9 cellular contexts compared by ENCODE assay signal in the genomic region with DNA sequence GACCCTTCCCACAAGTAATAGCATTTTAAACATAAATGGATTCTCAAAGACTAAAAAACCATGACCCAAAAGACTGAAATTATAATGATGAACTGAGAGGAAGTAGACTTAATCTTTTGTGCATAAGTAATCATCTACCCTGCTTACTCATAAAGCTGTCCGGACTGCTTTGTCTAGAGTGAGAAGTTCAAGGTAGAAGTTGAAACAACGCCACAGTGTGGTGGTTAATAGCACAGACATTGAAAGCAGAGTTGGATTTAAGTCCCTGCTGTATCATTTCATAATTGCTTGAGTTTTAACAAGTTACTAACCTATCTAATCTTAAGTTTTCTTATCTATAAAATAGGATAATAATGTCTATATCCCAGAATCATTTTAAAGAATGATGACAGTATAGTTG.
DNase-seq lines count a peak whose midpoint lies in the region; ATAC-seq and TF ChIP-seq lines count a peak whose summit lies in the region.
"Had no signal": no experiment of that assay in that cellular context is flagged by ENCODE, and none has a peak within 500 bp of the region (broad histone marks: within the 10 kb centered on the region; RNA-seq: fewer than 3 reads in every experiment).

No MANE protein-coding gene starts in this region.

- no peaks in the 10 kb centered on the region for H3K36me3 Mint-ChIP-seq in activated CD4-positive, alpha-beta T cell treated with anti-CD3 and anti-CD28 coated beads, Interleukin-2, amount 10 ng/mL, durations not matched to agents 7 days and 5 days (ENCODE audit: low read depth)

- DNase-seq in NCI-H82 (lab: John Stamatoyannopoulos, UW) (peak; percentile 72), NCI-H82 treated with DMSO at 0.1 percent for 48 hours (lab: John Stamatoyannopoulos, UW; ENCODE audit: unreplicated experiment) (no peak), NCI-H1092 treated with DMSO at 0.1 percent for 48 hours (lab: John Stamatoyannopoulos, UW) (peak; percentile 55), cardiac fibroblast (ENCODE audit: low read depth in 2 of 2) (peak; percentile 63 to 69), retinal pigment epithelial cell (ENCODE audit: low read depth) (peak; percentile 73), foreskin fibroblast (no peak)
- no peak for DNase-seq in activated CD4-positive, alpha-beta T cell treated with anti-CD3 and anti-CD28 coated beads, Interleukin-2, amount 10 ng/mL, durations not matched to agents 7 days and 5 days

- no peak for TF ChIP-seq CTCF in cardiac fibroblast (IDR thresholded peaks at IDR 0.05; ENCODE audit: low read depth, low read length)
- TF ChIP-seq CTCF in retinal pigment epithelial cell (conservative IDR thresholded peaks at IDR 0.05; ENCODE audit: low read depth, low read length), result peak; percentile 66
- no peak for TF ChIP-seq CTCF in foreskin fibroblast (IDR thresholded peaks at IDR 0.05; ENCODE audit: low read depth, low read length)

- H3K4me3 ChIP-seq in cardiac fibroblast (replicated peaks in 1 of 2; ENCODE audit: low read depth in 2 of 2, low read length in 2 of 2) (no peak overlapping the region), retinal pigment epithelial cell (ENCODE audit: low read length) (no peak overlapping the region), foreskin fibroblast (ENCODE audit: low read depth in 1 of 2, low read length in 2 of 2) (no peak overlapping the region)
- H3K4me3 ChIP-seq: BLaER1 treated with 17β-estradiol and CSF1 and Interleukin-3, amounts not matched to agents 10 nM and 100 nM had no signal

- no peak overlapping the region for H3K27ac Mint-ChIP-seq in activated CD4-positive, alpha-beta T cell treated with anti-CD3 and anti-CD28 coated beads, Interleukin-2, amount 10 ng/mL, durations not matched to agents 7 days and 5 days

- CTCF ChIA-PET in activated CD4-positive, alpha-beta T cell treated with anti-CD3 and anti-CD28 coated beads, Interleukin-2, amount 10 ng/mL, durations not matched to agents 7 days and 5 days (lab: Charles Lee), result no interaction called here

- no peak for ATAC-seq in GM19452 (IDR thresholded peaks at IDR 0.05; ENCODE audit: unreplicated experiment)

- POLR2A ChIA-PET in activated CD4-positive, alpha-beta T cell treated with anti-CD3 and anti-CD28 coated beads, Interleukin-2, amount 10 ng/mL, durations not matched to agents 7 days and 5 days (lab: Charles Lee), result no interaction called here

- no peaks in the 10 kb centered on the region for H3K9me3 Mint-ChIP-seq in activated CD4-positive, alpha-beta T cell treated with anti-CD3 and anti-CD28 coated beads, Interleukin-2, amount 10 ng/mL, durations not matched to agents 7 days and 5 days

- no peak overlapping the region for H3K4me3 Mint-ChIP-seq in activated CD4-positive, alpha-beta T cell treated with anti-CD3 and anti-CD28 coated beads, Interleukin-2, amount 10 ng/mL, durations not matched to agents 7 days and 5 days

- H3K27me3 Mint-ChIP-seq in activated CD4-positive, alpha-beta T cell treated with anti-CD3 and anti-CD28 coated beads, Interleukin-2, amount 10 ng/mL, durations not matched to agents 7 days and 5 days, result no peaks in the 10 kb centered on the region

- no peaks in the 10 kb centered on the region for H3K4me1 Mint-ChIP-seq in activated CD4-positive, alpha-beta T cell treated with anti-CD3 and anti-CD28 coated beads, Interleukin-2, amount 10 ng/mL, durations not matched to agents 7 days and 5 days

Comparison
In these comparisons a context has a peak if more than half of its experiments do, and no peak if none do; other contexts are left out.
1. DNase-seq: peak in NCI-H82 (single experiment), NCI-H1092 treated with DMSO at 0.1 percent for 48 hours (single experiment), cardiac fibroblast (2 of 2) and retinal pigment epithelial cell (single experiment); none in NCI-H82 treated with DMSO at 0.1 percent for 48 hours (single experiment), activated CD4-positive, alpha-beta T cell treated with anti-CD3 and anti-CD28 coated beads, Interleukin-2, amount 10 ng/mL, durations not matched to agents 7 days and 5 days (single experiment) and foreskin fibroblast (0 of 2).